8 cellular contexts compared by ENCODE assay signal in genomic region chr11:62553839-62554361, GRCh38. TPM values are rescaled to one million over a fixed set of nuclear protein-coding genes. Genes with fewer than 3 reads are reported as not detected.
DNase-seq lines count a peak whose midpoint lies in the region; ATAC-seq and TF ChIP-seq lines count a peak whose summit lies in the region.

No MANE protein-coding gene starts in this region.

- H3K27me3 Mint-ChIP-seq in activated B cell treated with CpG ODN at 0.5 μM for 24 hours, result no peaks in the 10 kb centered on the region
- H3K27me3 Mint-ChIP-seq in stimulated activated memory B cell treated with anti-CD40 and anti-IgM and Interleukin-4, amounts not matched to agents 10 μg/mL and 1 μg/mL and 100 μg/mL, for 72 hours, result no peaks in the 10 kb centered on the region

- CTCF ChIA-PET in activated B cell treated with CpG ODN at 0.5 μM for 24 hours (lab: Charles Lee), result interaction anchor here (11.9 kb wide), 1 partner anchor 12 kb away, joined by 192 read pairs; no protein-coding TSS in a partner anchor

- no peak for ATAC-seq in activated B cell treated with CpG ODN at 0.5 μM for 24 hours (ENCODE audit: low read depth)
- no peak for ATAC-seq in stimulated activated memory B cell treated with anti-CD40 and anti-IgM and Interleukin-4, amounts not matched to agents 10 μg/mL and 1 μg/mL and 100 μg/mL, for 72 hours
- no peak for ATAC-seq in GM19397 (IDR thresholded peaks at IDR 0.05; ENCODE audit: unreplicated experiment)

- H3K4me1 Mint-ChIP-seq in activated B cell treated with CpG ODN at 0.5 μM for 24 hours, result peaks cover 86% of the 10 kb centered on the region
- peaks cover 88% of the 10 kb centered on the region for H3K4me1 Mint-ChIP-seq in stimulated activated memory B cell treated with anti-CD40 and anti-IgM and Interleukin-4, amounts not matched to agents 10 μg/mL and 1 μg/mL and 100 μg/mL, for 72 hours

- peaks cover 90% of the 10 kb centered on the region for H3K4me1 ChIP-seq in left ventricle myocardium inferior

- POLR2A ChIA-PET in activated B cell treated with CpG ODN at 0.5 μM for 24 hours (lab: Charles Lee), result interaction anchor here (0.6 to 7.4 kb wide), 7 partner anchors 13 to 287 kb away, joined by 3 to 183 read pairs (median 24); partner anchors contain the start of genes C11orf98, CSKMT, EEF1G and MTA2

- H3K4me3 Mint-ChIP-seq in activated B cell treated with CpG ODN at 0.5 μM for 24 hours, result peak overlapping the region; percentile 81
- H3K4me3 Mint-ChIP-seq in stimulated activated memory B cell treated with anti-CD40 and anti-IgM and Interleukin-4, amounts not matched to agents 10 μg/mL and 1 μg/mL and 100 μg/mL, for 72 hours, result no peak overlapping the region

- H3K4me3 ChIP-seq in HFF-Myc (replicated peaks; ENCODE audit: low read depth, low read length) (peak overlapping the region; percentile 38), left ventricle myocardium inferior (peak overlapping the region; percentile 49)

- H3K36me3 ChIP-seq in left ventricle myocardium inferior, result peaks cover 19% of the 10 kb centered on the region

- intact Hi-C loops in activated B cell treated with CpG ODN at 0.5 μM for 24 hours (cut with micrococcal nuclease), result loop anchor here (5.0 to 10.0 kb wide), 4 partner anchors 587 to 1642 kb away; partner anchors contain the start of genes FTH1 and TMEM109
- intact Hi-C loops in left ventricle myocardium inferior (cut with micrococcal nuclease), result no loop called here
- intact Hi-C loops in head of caudate nucleus (cut with DNase I), result no loop called here

- no peaks in the 10 kb centered on the region for H3K27me3 ChIP-seq in left ventricle myocardium inferior (ENCODE audit: low read depth)

- peak overlapping the region; percentile 94 for H3K27ac ChIP-seq in left ventricle myocardium inferior (replicated peaks)

- H3K27ac Mint-ChIP-seq in activated B cell treated with CpG ODN at 0.5 μM for 24 hours, result peak overlapping the region; percentile 99
- H3K27ac Mint-ChIP-seq in stimulated activated memory B cell treated with anti-CD40 and anti-IgM and Interleukin-4, amounts not matched to agents 10 μg/mL and 1 μg/mL and 100 μg/mL, for 72 hours, result peak overlapping the region; percentile 96

- H3K9me3 Mint-ChIP-seq in activated B cell treated with CpG ODN at 0.5 μM for 24 hours, result no peaks in the 10 kb centered on the region
- no peaks in the 10 kb centered on the region for H3K9me3 Mint-ChIP-seq in stimulated activated memory B cell treated with anti-CD40 and anti-IgM and Interleukin-4, amounts not matched to agents 10 μg/mL and 1 μg/mL and 100 μg/mL, for 72 hours

- peaks cover 10% of the 10 kb centered on the region for H3K36me3 Mint-ChIP-seq in activated B cell treated with CpG ODN at 0.5 μM for 24 hours (ENCODE audit: low read depth)
- H3K36me3 Mint-ChIP-seq in stimulated activated memory B cell treated with anti-CD40 and anti-IgM and Interleukin-4, amounts not matched to agents 10 μg/mL and 1 μg/mL and 100 μg/mL, for 72 hours, result peaks cover 4% of the 10 kb centered on the region

- DNase-seq in HFF-Myc (ENCODE audit: extremely low read depth, low read depth), result no peak
- DNase-seq in activated B cell treated with CpG ODN at 0.5 μM for 24 hours, result no peak
- no peak for DNase-seq in left ventricle myocardium inferior
- DNase-seq in head of caudate nucleus, result no peak
- DNase-seq in foreskin melanocyte, result no peak
- DNase-seq in NCI-H1417 treated with DMSO at 0.1 percent for 48 hours (lab: John Stamatoyannopoulos, UW), result no peak

- TF ChIP-seq CTCF in HFF-Myc (IDR thresholded peaks at IDR 0.05; ENCODE audit: low read depth, low read length, missing control alignments) (no peak), activated B cell treated with CpG ODN at 0.5 μM for 24 hours (IDR thresholded peaks at IDR 0.05) (no peak), left ventricle myocardium inferior (IDR thresholded peaks at IDR 0.05; ENCODE audit: borderline replicate concordance) (no peak)

- H3K9me3 ChIP-seq in left ventricle myocardium inferior (replicated peaks), result no peaks in the 10 kb centered on the region

RNA-seq across cellular contexts. Expression of gene AHNAK, which starts 7.3 kb away (rescaled TPM):
- total RNA-seq in activated B cell treated with CpG ODN at 0.5 μM for 24 hours (246 and 248 TPM in 2 replicates), left ventricle myocardium inferior (290 TPM)

RNA-seq across cellular contexts. Expression of gene EEF1G, which starts 19.8 kb away (rescaled TPM):
- 2,373 and 2,524 TPM in 2 replicates for total RNA-seq in activated B cell treated with CpG ODN at 0.5 μM for 24 hours
- 958 TPM for total RNA-seq in left ventricle myocardium inferior

RNA-seq across cellular contexts. Expression of gene TUT1, which starts 37.4 kb away (rescaled TPM):
- total RNA-seq in activated B cell treated with CpG ODN at 0.5 μM for 24 hours (27.8 and 30.9 TPM in 2 replicates), left ventricle myocardium inferior (12.5 TPM)

RNA-seq across cellular contexts. Expression of gene MTA2, which starts 47.8 kb away (rescaled TPM):
- total RNA-seq in activated B cell treated with CpG ODN at 0.5 μM for 24 hours (170 and 175 TPM in 2 replicates), left ventricle myocardium inferior (26.3 TPM)

RNA-seq across cellular contexts. Expression of gene EML3, which starts 58.7 kb away (rescaled TPM):
- total RNA-seq in activated B cell treated with CpG ODN at 0.5 μM for 24 hours, result 115 and 128 TPM in 2 replicates
- 14.6 TPM for total RNA-seq in left ventricle myocardium inferior
